20 cellular contexts compared by ENCODE assay signal in genomic region chr18:8373486-8373885, GRCh38.
"Had no signal": no experiment of that assay in that cellular context is flagged by ENCODE, and none has a peak within 500 bp of the region (broad histone marks: within the 10 kb centered on the region; RNA-seq: fewer than 3 reads in every experiment).

No MANE protein-coding gene starts in this region.

- H3K36me3 Mint-ChIP-seq: activated naive CD8-positive, alpha-beta T cell had no signal

- H3K4me3 Mint-ChIP-seq: activated CD4-positive, alpha-beta T cell treated with anti-CD3 and anti-CD28 coated beads, Interleukin-2, amount 10 ng/mL, durations not matched to agents 24 days and 14 days; activated CD8-positive, alpha-beta T cell treated with anti-CD3 and anti-CD28 coated beads, Interleukin-2, amount 10 ng/mL, durations not matched to agents 7 days and 5 days; activated naive CD8-positive, alpha-beta T cell; effector memory CD8-positive, alpha-beta T cell; neural crest cell; T-helper 2 cell treated with Interferon-gamma antibody and Interleukin-4, amounts not matched to agents 5 μg/mL and 100 μg/mL, for 36 hours had no signal

- ATAC-seq: activated CD8-positive, alpha-beta T cell treated with anti-CD3 and anti-CD28 coated beads, Interleukin-2, amount 10 ng/mL, durations not matched to agents 7 days and 5 days; effector memory CD8-positive, alpha-beta T cell had no signal

- H3K27ac ChIP-seq: lower lobe of right lung, ovary, sigmoid colon, stomach, thoracic aorta had no signal

- DNase-seq: activated CD4-positive, alpha-beta T cell treated with anti-CD3 and anti-CD28 coated beads, Interleukin-2, amount 10 ng/mL, durations not matched to agents 24 days and 14 days; activated CD4-positive, CD25-positive, alpha-beta regulatory T cell; activated CD8-positive, alpha-beta memory T cell treated with anti-CD3 and anti-CD28 coated beads, Interleukin-2, amount 50 U/mL, for 4 hours; activated CD8-positive, alpha-beta T cell treated with anti-CD3 and anti-CD28 coated beads, Interleukin-2, amount 10 ng/mL, durations not matched to agents 7 days and 5 days; activated gamma-delta T cell; activated T-cell treated with anti-CD3 and anti-CD28 coated beads, Interleukin-2, amount 50 U/mL, for 48 hours; dermis blood vessel endothelial cell; effector memory CD8-positive, alpha-beta T cell; erythroblast; glutamatergic neuron; lower lobe of right lung; midbrain; ovary; sigmoid colon; stimulated activated CD4-positive, alpha-beta T cell treated with anti-CD3 and anti-CD28 coated beads, Interleukin-1b, Interleukin-23, amount 100 ng/mL, for 48 hours; stomach had no signal

- H3K27me3 ChIP-seq: ovary, sigmoid colon, stomach had no signal

- H3K4me1 ChIP-seq: lower lobe of right lung, sigmoid colon had no signal

- H3K4me1 Mint-ChIP-seq: activated CD4-positive, alpha-beta T cell treated with anti-CD3 and anti-CD28 coated beads, Interleukin-2, amount 10 ng/mL, durations not matched to agents 24 days and 14 days; neural crest cell had no signal

- H3K9me3 ChIP-seq: lower lobe of right lung, ovary, sigmoid colon, stomach, thoracic aorta had no signal

- H3K9me3 Mint-ChIP-seq: activated CD4-positive, alpha-beta T cell treated with anti-CD3 and anti-CD28 coated beads, Interleukin-2, amount 10 ng/mL, durations not matched to agents 24 days and 14 days; effector memory CD8-positive, alpha-beta T cell; neural crest cell; T-helper 2 cell treated with Interferon-gamma antibody and Interleukin-4, amounts not matched to agents 5 μg/mL and 100 μg/mL, for 36 hours had no signal

- H3K27ac Mint-ChIP-seq: activated CD4-positive, alpha-beta T cell treated with anti-CD3 and anti-CD28 coated beads, Interleukin-2, amount 10 ng/mL, durations not matched to agents 24 days and 14 days; activated CD8-positive, alpha-beta T cell treated with anti-CD3 and anti-CD28 coated beads, Interleukin-2, amount 10 ng/mL, durations not matched to agents 7 days and 5 days; activated naive CD8-positive, alpha-beta T cell; effector memory CD8-positive, alpha-beta T cell; T-helper 2 cell treated with Interferon-gamma antibody and Interleukin-4, amounts not matched to agents 5 μg/mL and 100 μg/mL, for 36 hours had no signal

- H3K4me3 ChIP-seq: lower lobe of right lung, ovary, sigmoid colon, stomach, thoracic aorta had no signal

- H3K36me3 ChIP-seq: ovary, thoracic aorta had no signal
